In genomic region chr19:4557971-4558941, GRCh38 we compare ENCODE assay signal across 1 cellular context.
TF ChIP-seq lines count a peak whose summit lies in the region.

No MANE protein-coding gene starts in this region.

TF ChIP-seq in HEK293, 187 proteins besides CTCF, POLR2A, EP300 and RAD21 (continued from another document):
- TF ChIP-seq GLI4 (tag by site-specific recombination; IDR thresholded peaks at IDR 0.05), result no peak
- TF ChIP-seq ZFHX2 (tag by site-specific recombination; conservative IDR thresholded peaks at IDR 0.05), result peak; percentile 57
- TF ChIP-seq EGR2 (tag by site-specific recombination; IDR thresholded peaks at IDR 0.05; ENCODE audit: low read depth), result peak; percentile 66
